Comparison of ENCODE assay signal across 1 cellular context in the genomic region with DNA sequence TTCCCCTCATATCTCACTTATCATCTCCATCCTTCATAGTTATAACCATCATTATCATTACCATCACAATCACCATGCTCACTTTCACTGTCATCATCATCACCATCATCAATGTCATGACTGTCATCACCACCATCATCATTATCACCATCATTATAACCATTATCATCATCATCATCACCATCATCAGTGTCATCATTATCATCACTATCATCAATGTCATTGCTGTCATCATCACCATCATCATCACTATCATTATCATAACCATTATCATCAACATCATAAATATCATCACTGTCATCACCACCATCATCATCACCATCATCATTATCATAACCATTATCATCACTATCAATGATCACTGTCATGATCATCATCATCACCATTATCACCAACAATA.
TF ChIP-seq lines count a peak whose summit lies in the region.

No MANE protein-coding gene starts in this region.

TF ChIP-seq in HEK293, 187 proteins besides CTCF, POLR2A, EP300 and RAD21 (continued from another document):
- TF ChIP-seq, protein P1, sequence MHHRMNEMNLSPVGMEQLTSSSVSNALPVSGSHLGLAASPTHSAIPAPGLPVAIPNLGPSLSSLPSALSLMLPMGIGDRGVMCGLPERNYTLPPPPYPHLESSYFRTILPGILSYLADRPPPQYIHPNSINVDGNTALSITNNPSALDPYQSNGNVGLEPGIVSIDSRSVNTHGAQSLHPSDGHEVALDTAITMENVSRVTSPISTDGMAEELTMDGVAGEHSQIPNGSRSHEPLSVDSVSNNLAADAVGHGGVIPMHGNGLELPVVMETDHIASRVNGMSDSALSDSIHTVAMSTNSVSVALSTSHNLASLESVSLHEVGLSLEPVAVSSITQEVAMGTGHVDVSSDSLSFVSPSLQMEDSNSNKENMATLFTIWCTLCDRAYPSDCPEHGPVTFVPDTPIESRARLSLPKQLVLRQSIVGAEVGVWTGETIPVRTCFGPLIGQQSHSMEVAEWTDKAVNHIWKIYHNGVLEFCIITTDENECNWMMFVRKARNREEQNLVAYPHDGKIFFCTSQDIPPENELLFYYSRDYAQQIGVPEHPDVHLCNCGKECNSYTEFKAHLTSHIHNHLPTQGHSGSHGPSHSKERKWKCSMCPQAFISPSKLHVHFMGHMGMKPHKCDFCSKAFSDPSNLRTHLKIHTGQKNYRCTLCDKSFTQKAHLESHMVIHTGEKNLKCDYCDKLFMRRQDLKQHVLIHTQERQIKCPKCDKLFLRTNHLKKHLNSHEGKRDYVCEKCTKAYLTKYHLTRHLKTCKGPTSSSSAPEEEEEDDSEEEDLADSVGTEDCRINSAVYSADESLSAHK (tag by site-specific recombination; IDR thresholded peaks at IDR 0.05) = no peak
- TF ChIP-seq ZNF621 (tag by site-specific recombination; IDR thresholded peaks at IDR 0.05) (no peak), ZNF394 (tag by site-specific recombination; IDR thresholded peaks at IDR 0.05; ENCODE audit: borderline replicate concordance) (no peak), BCL11A (tag by site-specific recombination; IDR thresholded peaks at IDR 0.05; ENCODE audit: low read depth) (no peak), ZNF311 (tag by site-specific recombination; IDR thresholded peaks at IDR 0.05; ENCODE audit: borderline replicate concordance) (no peak), GLIS2 (tag by site-specific recombination; IDR thresholded peaks at IDR 0.05) (no peak), ZBTB1 (tag by site-specific recombination; IDR thresholded peaks at IDR 0.05) (no peak), ZBTB20 (tag by site-specific recombination; IDR thresholded peaks at IDR 0.05) (0 out of 2 replicates have a peak, but pooled peaks have one; percentile 25), ZNF510 (tag by site-specific recombination; IDR thresholded peaks at IDR 0.05; ENCODE audit: insufficient replicate concordance) (no peak), SALL2 (tag by site-specific recombination; IDR thresholded peaks at IDR 0.05; ENCODE audit: borderline replicate concordance) (peak; percentile 38; the same call in 1 of the 2 replicates), ZNF426 (tag by site-specific recombination; IDR thresholded peaks at IDR 0.05) (no peak), ZBTB48 (tag by site-specific recombination; IDR thresholded peaks at IDR 0.05) (no peak), ZNF292 (tag by site-specific recombination; IDR thresholded peaks at IDR 0.05; ENCODE audit: borderline replicate concordance, low read depth) (no peak), PRDM1 (tag by site-specific recombination; IDR thresholded peaks at IDR 0.05) (no peak), SETDB1 (IDR thresholded peaks at IDR 0.05; ENCODE audit: insufficient read length, low read length) (no peak), ZNF701 (tag by site-specific recombination; IDR thresholded peaks at IDR 0.05) (no peak)
- TF ChIP-seq, protein P2, sequence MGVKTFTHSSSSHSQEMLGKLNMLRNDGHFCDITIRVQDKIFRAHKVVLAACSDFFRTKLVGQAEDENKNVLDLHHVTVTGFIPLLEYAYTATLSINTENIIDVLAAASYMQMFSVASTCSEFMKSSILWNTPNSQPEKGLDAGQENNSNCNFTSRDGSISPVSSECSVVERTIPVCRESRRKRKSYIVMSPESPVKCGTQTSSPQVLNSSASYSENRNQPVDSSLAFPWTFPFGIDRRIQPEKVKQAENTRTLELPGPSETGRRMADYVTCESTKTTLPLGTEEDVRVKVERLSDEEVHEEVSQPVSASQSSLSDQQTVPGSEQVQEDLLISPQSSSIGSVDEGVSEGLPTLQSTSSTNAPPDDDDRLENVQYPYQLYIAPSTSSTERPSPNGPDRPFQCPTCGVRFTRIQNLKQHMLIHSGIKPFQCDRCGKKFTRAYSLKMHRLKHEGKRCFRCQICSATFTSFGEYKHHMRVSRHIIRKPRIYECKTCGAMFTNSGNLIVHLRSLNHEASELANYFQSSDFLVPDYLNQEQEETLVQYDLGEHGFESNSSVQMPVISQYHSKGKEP (tag by site-specific recombination; IDR thresholded peaks at IDR 0.05) = no peak
- TF ChIP-seq, protein P3, sequence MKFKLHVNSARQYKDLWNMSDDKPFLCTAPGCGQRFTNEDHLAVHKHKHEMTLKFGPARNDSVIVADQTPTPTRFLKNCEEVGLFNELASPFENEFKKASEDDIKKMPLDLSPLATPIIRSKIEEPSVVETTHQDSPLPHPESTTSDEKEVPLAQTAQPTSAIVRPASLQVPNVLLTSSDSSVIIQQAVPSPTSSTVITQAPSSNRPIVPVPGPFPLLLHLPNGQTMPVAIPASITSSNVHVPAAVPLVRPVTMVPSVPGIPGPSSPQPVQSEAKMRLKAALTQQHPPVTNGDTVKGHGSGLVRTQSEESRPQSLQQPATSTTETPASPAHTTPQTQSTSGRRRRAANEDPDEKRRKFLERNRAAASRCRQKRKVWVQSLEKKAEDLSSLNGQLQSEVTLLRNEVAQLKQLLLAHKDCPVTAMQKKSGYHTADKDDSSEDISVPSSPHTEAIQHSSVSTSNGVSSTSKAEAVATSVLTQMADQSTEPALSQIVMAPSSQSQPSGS (tag by site-specific recombination; IDR thresholded peaks at IDR 0.05; ENCODE audit: low read depth) = peak; percentile 64; the same call in 1 of the 2 replicates
- TF ChIP-seq, protein P4, sequence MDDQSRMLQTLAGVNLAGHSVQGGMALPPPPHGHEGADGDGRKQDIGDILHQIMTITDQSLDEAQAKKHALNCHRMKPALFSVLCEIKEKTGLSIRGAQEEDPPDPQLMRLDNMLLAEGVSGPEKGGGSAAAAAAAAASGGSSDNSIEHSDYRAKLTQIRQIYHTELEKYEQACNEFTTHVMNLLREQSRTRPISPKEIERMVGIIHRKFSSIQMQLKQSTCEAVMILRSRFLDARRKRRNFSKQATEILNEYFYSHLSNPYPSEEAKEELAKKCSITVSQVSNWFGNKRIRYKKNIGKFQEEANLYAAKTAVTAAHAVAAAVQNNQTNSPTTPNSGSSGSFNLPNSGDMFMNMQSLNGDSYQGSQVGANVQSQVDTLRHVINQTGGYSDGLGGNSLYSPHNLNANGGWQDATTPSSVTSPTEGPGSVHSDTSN (CRISPR knock-in tag; IDR thresholded peaks at IDR 0.05) = no peak
- TF ChIP-seq, protein P5, sequence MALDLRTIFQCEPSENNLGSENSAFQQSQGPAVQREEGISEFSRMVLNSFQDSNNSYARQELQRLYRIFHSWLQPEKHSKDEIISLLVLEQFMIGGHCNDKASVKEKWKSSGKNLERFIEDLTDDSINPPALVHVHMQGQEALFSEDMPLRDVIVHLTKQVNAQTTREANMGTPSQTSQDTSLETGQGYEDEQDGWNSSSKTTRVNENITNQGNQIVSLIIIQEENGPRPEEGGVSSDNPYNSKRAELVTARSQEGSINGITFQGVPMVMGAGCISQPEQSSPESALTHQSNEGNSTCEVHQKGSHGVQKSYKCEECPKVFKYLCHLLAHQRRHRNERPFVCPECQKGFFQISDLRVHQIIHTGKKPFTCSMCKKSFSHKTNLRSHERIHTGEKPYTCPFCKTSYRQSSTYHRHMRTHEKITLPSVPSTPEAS (tag by site-specific recombination; IDR thresholded peaks at IDR 0.05) = no peak
- TF ChIP-seq, protein P6, sequence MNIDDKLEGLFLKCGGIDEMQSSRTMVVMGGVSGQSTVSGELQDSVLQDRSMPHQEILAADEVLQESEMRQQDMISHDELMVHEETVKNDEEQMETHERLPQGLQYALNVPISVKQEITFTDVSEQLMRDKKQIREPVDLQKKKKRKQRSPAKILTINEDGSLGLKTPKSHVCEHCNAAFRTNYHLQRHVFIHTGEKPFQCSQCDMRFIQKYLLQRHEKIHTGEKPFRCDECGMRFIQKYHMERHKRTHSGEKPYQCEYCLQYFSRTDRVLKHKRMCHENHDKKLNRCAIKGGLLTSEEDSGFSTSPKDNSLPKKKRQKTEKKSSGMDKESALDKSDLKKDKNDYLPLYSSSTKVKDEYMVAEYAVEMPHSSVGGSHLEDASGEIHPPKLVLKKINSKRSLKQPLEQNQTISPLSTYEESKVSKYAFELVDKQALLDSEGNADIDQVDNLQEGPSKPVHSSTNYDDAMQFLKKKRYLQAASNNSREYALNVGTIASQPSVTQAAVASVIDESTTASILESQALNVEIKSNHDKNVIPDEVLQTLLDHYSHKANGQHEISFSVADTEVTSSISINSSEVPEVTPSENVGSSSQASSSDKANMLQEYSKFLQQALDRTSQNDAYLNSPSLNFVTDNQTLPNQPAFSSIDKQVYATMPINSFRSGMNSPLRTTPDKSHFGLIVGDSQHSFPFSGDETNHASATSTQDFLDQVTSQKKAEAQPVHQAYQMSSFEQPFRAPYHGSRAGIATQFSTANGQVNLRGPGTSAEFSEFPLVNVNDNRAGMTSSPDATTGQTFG (tag by site-specific recombination; IDR thresholded peaks at IDR 0.05; ENCODE audit: borderline replicate concordance) = peak; percentile 79; the same call in 1 of the 2 replicates
